ENCODE assay signal across 24 cellular contexts in the genomic region with DNA sequence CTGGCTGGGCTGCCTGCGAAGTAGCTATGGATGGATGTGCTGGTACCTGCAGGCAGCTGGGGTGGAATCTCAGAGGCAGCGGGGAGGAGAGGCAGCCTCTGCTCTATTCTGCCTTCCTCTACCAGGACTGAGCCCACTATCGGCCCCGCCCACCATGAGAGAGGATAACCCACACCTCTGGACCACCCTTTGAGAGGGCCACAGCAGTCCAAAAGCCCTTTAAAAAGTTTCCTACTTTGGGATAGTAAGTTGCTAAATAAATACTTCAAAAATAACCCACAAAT. TPM values are rescaled to one million over a fixed set of nuclear protein-coding genes. Genes with fewer than 3 reads are reported as not detected.
DNase-seq lines count a peak whose midpoint lies in the region; ATAC-seq and TF ChIP-seq lines count a peak whose summit lies in the region.
"Had no signal": no experiment of that assay in that cellular context is flagged by ENCODE, and none has a peak within 500 bp of the region (broad histone marks: within the 10 kb centered on the region; RNA-seq: fewer than 3 reads in every experiment).

No MANE protein-coding gene starts in this region.

- intact Hi-C loops in Calu3 (cut with micrococcal nuclease; ENCODE audit: unreplicated experiment) (no loop called here), lower lobe of right lung (cut with DNase I) (no loop called here)

- peaks cover 0 to 97% (median 3%) of the 10 kb centered on the region in 3 donors for H3K36me3 ChIP-seq in Peyer's patch
- peaks cover 100% of the 10 kb centered on the region for H3K36me3 ChIP-seq in lower lobe of right lung

- H3K9me3 Mint-ChIP-seq in Calu3 (ENCODE audit: low read depth, unreplicated experiment) (no peaks in the 10 kb centered on the region), glutamatergic neuron (ENCODE audit: unreplicated experiment) (peaks cover 15% of the 10 kb centered on the region)
- H3K9me3 Mint-ChIP-seq in stimulated activated effector memory CD8-positive, alpha-beta T cell treated with anti-CD3 and anti-CD28 coated beads, Interleukin-12 subunit alpha, Interleukin-12 subunit beta, amount 100 ng/mL, for 72 hours: no peaks in the 10 kb centered on the region
- H3K9me3 Mint-ChIP-seq: activated naive CD8-positive, alpha-beta T cell treated with anti-CD3 and anti-CD28 coated beads, Interleukin-2, amount 10 ng/mL, durations not matched to agents 7 days and 5 days; activated T-helper 2 cell treated with anti-CD3 and anti-CD28 coated beads, Interferon-gamma antibody, Interleukin-2, Interleukin-4, amounts not matched to agents 10 μg/mL and 5 μg/mL and 100 μg/mL, durations not matched to agents 14 hours and 24 hours and 36 hours; CD14-positive monocyte; naive thymus-derived CD4-positive, alpha-beta T cell had no signal

- H3K4me3 ChIP-seq in Peyer's patch: no peak overlapping the region
- H3K4me3 ChIP-seq in lower lobe of right lung: no peak overlapping the region
- H3K4me3 ChIP-seq: ascending aorta, gastroesophageal sphincter, left ventricle myocardium inferior, skin epidermis, upper lobe of left lung had no signal

- no peaks in the 10 kb centered on the region for H3K27me3 ChIP-seq in Peyer's patch
- H3K27me3 ChIP-seq in lower lobe of right lung (ENCODE audit: low read depth): no peaks in the 10 kb centered on the region
- H3K27me3 ChIP-seq: ascending aorta, gastroesophageal sphincter, upper lobe of left lung had no signal

- H3K4me1 ChIP-seq in Peyer's patch: peaks cover 0 to 50% (median 3%) of the 10 kb centered on the region in 4 donors
- H3K4me1 ChIP-seq in lower lobe of right lung: peaks cover 16% of the 10 kb centered on the region
- H3K4me1 ChIP-seq: ascending aorta, gastroesophageal sphincter had no signal

- H3K27ac Mint-ChIP-seq in Calu3 (ENCODE audit: unreplicated experiment) (peak overlapping the region; percentile 92), glutamatergic neuron (ENCODE audit: unreplicated experiment) (peak overlapping the region; percentile 12)
- H3K27ac Mint-ChIP-seq in stimulated activated effector memory CD8-positive, alpha-beta T cell treated with anti-CD3 and anti-CD28 coated beads, Interleukin-12 subunit alpha, Interleukin-12 subunit beta, amount 100 ng/mL, for 72 hours: peak overlapping the region; percentile 72
- H3K27ac Mint-ChIP-seq: activated T-helper 2 cell treated with anti-CD3 and anti-CD28 coated beads, Interferon-gamma antibody, Interleukin-2, Interleukin-4, amounts not matched to agents 10 μg/mL and 5 μg/mL and 100 μg/mL, durations not matched to agents 14 hours and 24 hours and 36 hours had no signal

- H3K4me1 Mint-ChIP-seq in Calu3 (ENCODE audit: low read depth, unreplicated experiment): peaks cover 89% of the 10 kb centered on the region
- peaks cover 22% of the 10 kb centered on the region for H3K4me1 Mint-ChIP-seq in glutamatergic neuron (ENCODE audit: low read depth, unreplicated experiment)
- peaks cover 42% of the 10 kb centered on the region for H3K4me1 Mint-ChIP-seq in stimulated activated effector memory CD8-positive, alpha-beta T cell treated with anti-CD3 and anti-CD28 coated beads, Interleukin-12 subunit alpha, Interleukin-12 subunit beta, amount 100 ng/mL, for 72 hours
- H3K4me1 Mint-ChIP-seq: CD14-positive monocyte had no signal

- H3K36me3 Mint-ChIP-seq in Calu3 (ENCODE audit: insufficient read depth, unreplicated experiment) (peaks cover 100% of the 10 kb centered on the region), glutamatergic neuron (ENCODE audit: unreplicated experiment) (no peaks in the 10 kb centered on the region)
- H3K36me3 Mint-ChIP-seq in stimulated activated effector memory CD8-positive, alpha-beta T cell treated with anti-CD3 and anti-CD28 coated beads, Interleukin-12 subunit alpha, Interleukin-12 subunit beta, amount 100 ng/mL, for 72 hours: peaks cover 100% of the 10 kb centered on the region

- DNase-seq in Calu3 (no peak), Peyer's patch (peak in 2 of 3 donors; percentile 15 to 45), glutamatergic neuron (no peak), GDM1 (lab: John Stamatoyannopoulos, UW) (no peak), lower lobe of right lung (no peak)
- DNase-seq in stimulated activated effector memory CD8-positive, alpha-beta T cell treated with anti-CD3 and anti-CD28 coated beads, Interleukin-12 subunit alpha, Interleukin-12 subunit beta, amount 100 ng/mL, for 72 hours (ENCODE audit: low spot score in 2 of 2): no peak
- DNase-seq: activated CD4-positive, alpha-beta T cell treated with anti-CD3 and anti-CD28 coated beads, Interleukin-2, amount 50 U/mL, for 1 hour; activated naive CD8-positive, alpha-beta T cell treated with anti-CD3 and anti-CD28 coated beads, Interleukin-2, amount 10 ng/mL, durations not matched to agents 7 days and 5 days; central memory CD4-positive, alpha-beta T cell; left ventricle myocardium inferior; naive thymus-derived CD4-positive, alpha-beta T cell; NCI-H1092; NCI-H187; NCI-H2171 treated with DMSO at 0.1 percent for 48 hours; NCI-H510A treated with DMSO at 0.1 percent for 48 hours; SHP77; T1000 had no signal

- no peak for TF ChIP-seq POLR2A in Peyer's patch (IDR thresholded peaks at IDR 0.05)

- BruUV-seq in Calu3 (replicated peaks; lab: Mats Ljungman, UMichigan): no TSS peak

- H3K27me3 Mint-ChIP-seq in Calu3 (ENCODE audit: unreplicated experiment): no peaks in the 10 kb centered on the region
- peaks cover 10% of the 10 kb centered on the region for H3K27me3 Mint-ChIP-seq in glutamatergic neuron (ENCODE audit: unreplicated experiment)
- H3K27me3 Mint-ChIP-seq: activated naive CD8-positive, alpha-beta T cell treated with anti-CD3 and anti-CD28 coated beads, Interleukin-2, amount 10 ng/mL, durations not matched to agents 7 days and 5 days; naive thymus-derived CD4-positive, alpha-beta T cell had no signal

- H3K27ac ChIP-seq in Peyer's patch (peak overlapping the region in 1 of 4 donors; percentile 10), lower lobe of right lung (no peak overlapping the region)
- H3K27ac ChIP-seq: ascending aorta, gastroesophageal sphincter, left ventricle myocardium inferior had no signal

- no peak for ATAC-seq in stimulated activated effector memory CD8-positive, alpha-beta T cell treated with anti-CD3 and anti-CD28 coated beads, Interleukin-12 subunit alpha, Interleukin-12 subunit beta, amount 100 ng/mL, for 72 hours
- ATAC-seq in HG02571 (IDR thresholded peaks at IDR 0.05; ENCODE audit: unreplicated experiment): no peak
- ATAC-seq in lower lobe of right lung: no peak
- ATAC-seq: gastroesophageal sphincter; naive thymus-derived CD4-positive, alpha-beta T cell had no signal

- H3K4me3 Mint-ChIP-seq in Calu3 (ENCODE audit: low read depth, unreplicated experiment): peak overlapping the region; percentile 44
- no peak overlapping the region for H3K4me3 Mint-ChIP-seq in glutamatergic neuron (ENCODE audit: unreplicated experiment)
- no peak overlapping the region for H3K4me3 Mint-ChIP-seq in stimulated activated effector memory CD8-positive, alpha-beta T cell treated with anti-CD3 and anti-CD28 coated beads, Interleukin-12 subunit alpha, Interleukin-12 subunit beta, amount 100 ng/mL, for 72 hours
- H3K4me3 Mint-ChIP-seq: activated naive CD8-positive, alpha-beta T cell treated with anti-CD3 and anti-CD28 coated beads, Interleukin-2, amount 10 ng/mL, durations not matched to agents 7 days and 5 days; CD14-positive monocyte had no signal

- H3K9me3 ChIP-seq in Peyer's patch (no peaks in the 10 kb centered on the region), lower lobe of right lung (no peaks in the 10 kb centered on the region)
- H3K9me3 ChIP-seq: ascending aorta, gastroesophageal sphincter, left ventricle myocardium inferior, upper lobe of left lung had no signal

- TF ChIP-seq CTCF in Calu3 (IDR thresholded peaks at IDR 0.05; ENCODE audit: unreplicated experiment) (no peak), Peyer's patch (IDR thresholded peaks at IDR 0.05) (no peak), glutamatergic neuron (IDR thresholded peaks at IDR 0.05; ENCODE audit: partially characterized antibody, unreplicated experiment) (no peak), lower lobe of right lung (IDR thresholded peaks at IDR 0.05) (no peak)

- CTCF ChIA-PET in Calu3 (lab: Charles Lee): no interaction called here

RNA-seq across cellular contexts. Expression of gene EZR, which starts 36.1 kb away (rescaled TPM):
- 935 and 954 TPM in 2 replicates for total RNA-seq in Calu3 (2022)
- 100 to 1,000 TPM; 201 to 515 (median 470) TPM for total RNA-seq in Peyer's patch
- 272 TPM for total RNA-seq in glutamatergic neuron (ENCODE audit: unreplicated experiment)
- total RNA-seq in lower lobe of right lung: 254 TPM

Comparison
In these comparisons a context has a peak if more than half of its experiments do, and no peak if none do; other contexts are left out.
1. DNase-seq: peak in Peyer's patch (2 of 3); none in Calu3 (single experiment), glutamatergic neuron (single experiment), stimulated activated effector memory CD8-positive, alpha-beta T cell treated with anti-CD3 and anti-CD28 coated beads, Interleukin-12 subunit alpha, Interleukin-12 subunit beta, amount 100 ng/mL, for 72 hours (0 of 2), GDM1 (single experiment) and lower lobe of right lung (single experiment).
2. H3K27ac Mint-ChIP-seq: peak in every context shown above with its lines; median percentile 92 in Calu3; 72 in stimulated activated effector memory CD8-positive, alpha-beta T cell treated with anti-CD3 and anti-CD28 coated beads, Interleukin-12 subunit alpha, Interleukin-12 subunit beta, amount 100 ng/mL, for 72 hours; 12 in glutamatergic neuron.